ENCODE assay signal across 8 cellular contexts in genomic region chr10:80357000-80357803, GRCh38. TPM values are rescaled to one million over a fixed set of nuclear protein-coding genes. Genes with fewer than 3 reads are reported as not detected.
DNase-seq lines count a peak whose midpoint lies in the region; ATAC-seq and TF ChIP-seq lines count a peak whose summit lies in the region.

No MANE protein-coding gene starts in this region.

- CTCF ChIA-PET in activated naive CD4-positive, alpha-beta T cell treated with anti-CD3 and anti-CD28 coated beads for 36 hours (lab: Charles Lee), result interaction anchor here (0.7 kb wide), 1 partner anchor 21 kb away, joined by 4 read pairs; no protein-coding TSS in a partner anchor
- CTCF ChIA-PET in mammary epithelial cell (lab: Charles Lee; ENCODE audit: low non-redundant PET), result no interaction called here

- H3K79me2 ChIP-seq in mammary epithelial cell (ENCODE audit: insufficient read depth, low read length), result no peaks in the 10 kb centered on the region
- H3K79me2 ChIP-seq in mesendoderm (ENCODE audit: control insufficient read depth, insufficient read depth, low read length), result no peaks in the 10 kb centered on the region

- no peaks in the 10 kb centered on the region for H3K9me3 ChIP-seq in mammary epithelial cell (replicated peaks; ENCODE audit: insufficient read depth, low read length)
- no peaks in the 10 kb centered on the region for H3K9me3 ChIP-seq in vagina

- H3K27ac ChIP-seq in mammary epithelial cell (ENCODE audit: insufficient read depth, low read depth, low read length), result no peak overlapping the region
- no peak overlapping the region for H3K27ac ChIP-seq in mesendoderm (ENCODE audit: low read depth, low read length)
- no peak overlapping the region for H3K27ac ChIP-seq in vagina

- peak overlapping the region; percentile 90 for H3K56ac ChIP-seq in mesendoderm (ENCODE audit: low read length)

- no peaks in the 10 kb centered on the region for H3K36me3 Mint-ChIP-seq in activated naive CD4-positive, alpha-beta T cell treated with anti-CD3 and anti-CD28 coated beads for 36 hours (ENCODE audit: low read depth)

- H4K8ac ChIP-seq in mesendoderm (ENCODE audit: low read depth, low read length), result no peak overlapping the region

- no TSS peak for BruUV-seq in mammary epithelial cell (replicated peaks; lab: Mats Ljungman, UMichigan)

- no peak overlapping the region for H3K23ac ChIP-seq in mesendoderm (ENCODE audit: low read length)

- in situ Hi-C loops in mammary epithelial cell (cut with MboI; ENCODE audit: low sequenced_read_pairs in 2 of 2), result no loop called here

- peaks cover 2% of the 10 kb centered on the region for H3K9me3 Mint-ChIP-seq in activated naive CD4-positive, alpha-beta T cell treated with anti-CD3 and anti-CD28 coated beads for 36 hours

- H3K36me3 ChIP-seq in mammary epithelial cell (ENCODE audit: insufficient read depth, low read length) (no peaks in the 10 kb centered on the region), mesendoderm (ENCODE audit: control insufficient read depth, insufficient read depth, low read length) (no peaks in the 10 kb centered on the region), vagina (no peaks in the 10 kb centered on the region)

- TF ChIP-seq CTCF in mammary epithelial cell (conservative IDR thresholded peaks at IDR 0.05 in 1 of 2, IDR thresholded peaks at IDR 0.05 in 1 of 2; ENCODE audit: extremely low read depth in 1 of 2, insufficient read depth in 1 of 2, low read depth in 1 of 2, low read length in 2 of 2) (no peak), vagina (IDR thresholded peaks at IDR 0.05) (no peak)

- no peak overlapping the region for H3K18ac ChIP-seq in mesendoderm (ENCODE audit: low read length)

- H3K4me3 Mint-ChIP-seq in activated naive CD4-positive, alpha-beta T cell treated with anti-CD3 and anti-CD28 coated beads for 36 hours, result peak overlapping the region; percentile 71

- H2AFZ ChIP-seq in mammary epithelial cell (ENCODE audit: low read depth, low read length), result peak overlapping the region; percentile 92

- ATAC-seq in GM19455 (IDR thresholded peaks at IDR 0.05; ENCODE audit: unreplicated experiment), result no peak

- H3K4ac ChIP-seq in mesendoderm (ENCODE audit: low read depth, low read length), result no peak overlapping the region

- no peak overlapping the region for H2BK15ac ChIP-seq in mesendoderm (replicated peaks; ENCODE audit: low read depth)

- H2AK5ac ChIP-seq in mesendoderm (ENCODE audit: low read length), result no peak overlapping the region

- H3K79me1 ChIP-seq in mesendoderm (ENCODE audit: low read length), result no peaks in the 10 kb centered on the region

- H2BK5ac ChIP-seq in mesendoderm (ENCODE audit: low read length), result no peak overlapping the region

- 55% methylated on average over 7 of the region's 47 CpGs for WGBS in mammary epithelial cell (ENCODE audit: low coverage, missing lambda C conversion rate)
- WGBS in mesendoderm (ENCODE audit: extremely low coverage, insufficient coverage, low lambda C conversion rate), result no CpG with 5 or more reads among the region's 47 CpGs

- H3K27ac Mint-ChIP-seq in activated naive CD4-positive, alpha-beta T cell treated with anti-CD3 and anti-CD28 coated beads for 36 hours, result no peak overlapping the region

- H4K5ac ChIP-seq in mesendoderm (ENCODE audit: low read length), result no peak overlapping the region

- intact Hi-C loops in activated naive CD4-positive, alpha-beta T cell treated with anti-CD3 and anti-CD28 coated beads for 36 hours (cut with micrococcal nuclease), result no loop called here
- intact Hi-C loops in mammary epithelial cell (cut with micrococcal nuclease), result no loop called here
- intact Hi-C loops in vagina (cut with DNase I), result no loop called here

- peaks cover 19% of the 10 kb centered on the region for H3K27me3 Mint-ChIP-seq in activated naive CD4-positive, alpha-beta T cell treated with anti-CD3 and anti-CD28 coated beads for 36 hours (ENCODE audit: low read depth)

- dilution Hi-C loops in mammary epithelial cell (cut with HindIII; ENCODE audit: low sequenced_read_pairs), result no loop called here

- H3K4me1 Mint-ChIP-seq in activated naive CD4-positive, alpha-beta T cell treated with anti-CD3 and anti-CD28 coated beads for 36 hours (ENCODE audit: low read depth), result peaks cover 8% of the 10 kb centered on the region

- H2BK120ac ChIP-seq in mesendoderm (ENCODE audit: low read depth, low read length), result no peak overlapping the region

- H3K4me2 ChIP-seq in mammary epithelial cell (ENCODE audit: insufficient read depth, low read depth, low read length), result peak overlapping the region; percentile 87
- peak overlapping the region; percentile 86 for H3K4me2 ChIP-seq in mesendoderm (ENCODE audit: low read length)

- no peaks in the 10 kb centered on the region for H3K27me3 ChIP-seq in mammary epithelial cell (ENCODE audit: insufficient read depth, low read length)
- H3K27me3 ChIP-seq in mesendoderm (ENCODE audit: insufficient read depth, low read length, poor library complexity), result no peaks in the 10 kb centered on the region
- H3K27me3 ChIP-seq in vagina, result no peaks in the 10 kb centered on the region

- H3K4me3 ChIP-seq in mammary epithelial cell (replicated peaks in 1 of 3; ENCODE audit: insufficient read depth in 1 of 3, low read depth in 2 of 3, low read length in 3 of 3), result peak overlapping the region in 2 of 3 experiments; percentile 36 to 42
- H3K4me3 ChIP-seq in mesendoderm (ENCODE audit: low read length), result peak overlapping the region; percentile 35
- H3K4me3 ChIP-seq in vagina, result peak overlapping the region; percentile 39 to 41

- DNase-seq in activated naive CD4-positive, alpha-beta T cell treated with anti-CD3 and anti-CD28 coated beads for 36 hours, result no peak
- DNase-seq in activated naive CD4-positive, alpha-beta T cell treated with Interleukin-2 at 50 U/mL for 16 hours, result no peak
- DNase-seq in mammary epithelial cell (peak; percentile 8), mesendoderm (peak; percentile 73), vagina (ENCODE audit: extremely low spot score in 2 of 2) (no peak)
- DNase-seq in stimulated activated CD4-positive, alpha-beta T cell treated with anti-CD3 and anti-CD28 coated beads, Interleukin-1b, Interleukin-23, amount 100 ng/mL, for 48 hours, result no peak
- no peak for DNase-seq in central memory CD4-positive, alpha-beta T cell

- no peak for TF ChIP-seq POLR2A in vagina (IDR thresholded peaks at IDR 0.05)

- no peaks in the 10 kb centered on the region for H4K20me1 ChIP-seq in mammary epithelial cell (ENCODE audit: insufficient read depth, low read length)

- H3K4me1 ChIP-seq in mammary epithelial cell (ENCODE audit: insufficient read depth, low read length) (peaks cover 11% of the 10 kb centered on the region), mesendoderm (ENCODE audit: control insufficient read depth, low read depth, low read length) (no peaks in the 10 kb centered on the region), vagina (peaks cover 13% of the 10 kb centered on the region)

- H3K9ac ChIP-seq in mammary epithelial cell (ENCODE audit: insufficient read depth, low read length), result no peak overlapping the region
- H3K9ac ChIP-seq in mesendoderm (ENCODE audit: low read length), result peak overlapping the region; percentile 69

RNA-seq across cellular contexts. Expression of gene DYDC2, which starts 0.6 kb away (rescaled TPM):
- total RNA-seq in activated naive CD4-positive, alpha-beta T cell treated with anti-CD3 and anti-CD28 coated beads for 36 hours, result not detected
- under 1 TPM in 1 of 2 donors, not detected in 1; 0.54 TPM for total RNA-seq in mammary epithelial cell
- not detected for polyA plus RNA-seq in mammary epithelial cell
- not detected for polyA minus RNA-seq in mammary epithelial cell
- 2.5 TPM for polyA plus RNA-seq in mesendoderm (2013, experiment 1 of 2)
- 2.3 TPM for polyA plus RNA-seq in mesendoderm (2013, experiment 2 of 2)
- not detected for total RNA-seq in vagina

RNA-seq across cellular contexts. Expression of gene DYDC1, which starts 0.6 kb away (rescaled TPM):
- total RNA-seq in activated naive CD4-positive, alpha-beta T cell treated with anti-CD3 and anti-CD28 coated beads for 36 hours, result not detected
- not detected for total RNA-seq in mammary epithelial cell
- polyA plus RNA-seq in mammary epithelial cell, result not detected
- not detected for polyA minus RNA-seq in mammary epithelial cell
- 0.59 TPM for polyA plus RNA-seq in mesendoderm (2013, experiment 1 of 2)
- 0.49 TPM for polyA plus RNA-seq in mesendoderm (2013, experiment 2 of 2)
- total RNA-seq in vagina, result not detected

RNA-seq across cellular contexts. Expression of gene PRXL2A, which starts 51.1 kb away (rescaled TPM):
- 10 to 100 TPM; 17.6 to 17.7 TPM for total RNA-seq in activated naive CD4-positive, alpha-beta T cell treated with anti-CD3 and anti-CD28 coated beads for 36 hours
- total RNA-seq in mammary epithelial cell, result 10 to 100 TPM; 11.0 to 58.6 TPM
- 34.8 TPM for polyA plus RNA-seq in mammary epithelial cell
- 14.7 TPM for polyA minus RNA-seq in mammary epithelial cell
- polyA plus RNA-seq in mesendoderm (2013, experiment 1 of 2), result 50.0 TPM
- 50.0 TPM for polyA plus RNA-seq in mesendoderm (2013, experiment 2 of 2)
- 62.4 TPM for total RNA-seq in vagina

Comparison
In these comparisons a context has a peak if more than half of its experiments do, and no peak if none do; other contexts are left out.
1. DNase-seq: peak in mammary epithelial cell (single experiment) and mesendoderm (single experiment); none in activated naive CD4-positive, alpha-beta T cell treated with anti-CD3 and anti-CD28 coated beads for 36 hours (single experiment), activated naive CD4-positive, alpha-beta T cell treated with Interleukin-2 at 50 U/mL for 16 hours (single experiment), vagina (0 of 2), stimulated activated CD4-positive, alpha-beta T cell treated with anti-CD3 and anti-CD28 coated beads, Interleukin-1b, Interleukin-23, amount 100 ng/mL, for 48 hours (single experiment) and central memory CD4-positive, alpha-beta T cell (single experiment).
2. Peak in every context shown above with its lines, with median percentiles within 50 percentile points of each other: H3K4me3 ChIP-seq.